ENCODE assay signal across 1 cellular context in the genomic region with DNA sequence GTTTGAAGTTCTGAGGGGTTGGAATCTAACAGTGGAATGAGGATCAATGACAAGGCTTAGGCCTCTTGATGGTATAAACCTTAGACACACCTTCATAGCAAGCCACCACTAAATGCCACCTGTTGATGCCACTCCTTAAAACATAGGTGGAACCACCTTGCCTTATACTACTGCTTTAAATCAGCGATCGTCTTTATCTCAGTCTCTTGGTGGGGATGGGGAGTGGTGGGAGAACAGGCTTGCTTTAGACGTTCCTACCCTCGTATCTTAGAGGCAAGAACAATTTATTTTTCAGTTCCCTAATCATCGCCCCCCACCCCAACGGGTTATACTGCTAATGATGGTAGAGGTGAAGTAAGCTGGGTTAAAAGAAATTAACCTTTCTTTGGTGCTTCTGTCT.
TF ChIP-seq lines count a peak whose summit lies in the region.

No MANE protein-coding gene starts in this region.

TF ChIP-seq in H1, 55 proteins besides CTCF, POLR2A, EP300 and RAD21 (continued from another document):
- TF ChIP-seq HDAC2 (IDR thresholded peaks at IDR 0.05; ENCODE audit: borderline replicate concordance in 1 of 2, low read depth in 2 of 2, low read length in 2 of 2) (no peak), BCL11A (IDR thresholded peaks at IDR 0.05; ENCODE audit: low read depth in 2 of 2, low read length in 2 of 2) (no peak), SP4 (IDR thresholded peaks at IDR 0.05; ENCODE audit: low read length) (no peak), NRF1 (IDR thresholded peaks at IDR 0.05; ENCODE audit: low read depth, low read length) (no peak), POLR2AphosphoS5 (IDR thresholded peaks at IDR 0.05; ENCODE audit: low read depth, low read length) (no peak), JUN (IDR thresholded peaks at IDR 0.05; ENCODE audit: low read depth, low read length) (no peak), MAFK (IDR thresholded peaks at IDR 0.05; ENCODE audit: low read depth, low read length) (no peak), CBX5 (IDR thresholded peaks at IDR 0.05; ENCODE audit: low read depth, low read length) (no peak), GTF2F1 (IDR thresholded peaks at IDR 0.05; ENCODE audit: borderline replicate concordance, low read depth, low read length) (no peak), TBP (IDR thresholded peaks at IDR 0.05; ENCODE audit: low read depth, low read length) (no peak), SIX5 (IDR thresholded peaks at IDR 0.05; ENCODE audit: low read depth, low read length) (no peak)
TF ChIP-seq in H1: peak in this region for 0.
